In the genomic region with DNA sequence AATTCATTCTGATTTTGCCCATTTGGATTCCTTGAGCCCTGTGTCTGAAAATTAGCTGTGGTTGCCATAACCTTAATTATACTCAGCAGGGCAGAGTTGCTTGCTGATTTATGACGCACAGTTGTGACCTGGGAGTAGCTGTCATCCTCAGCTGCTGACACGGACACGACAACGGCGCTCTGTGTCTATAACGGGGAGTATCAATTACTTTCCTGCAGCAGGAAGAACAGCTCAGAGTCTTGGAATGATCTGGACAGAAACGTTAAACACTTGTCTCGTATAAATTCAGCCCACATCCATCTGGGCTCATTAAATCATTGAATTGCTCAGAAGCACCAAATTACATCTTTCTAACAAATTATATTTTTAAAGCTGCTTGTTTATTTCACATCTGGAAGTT, we compare ENCODE assay signal across 13 cellular contexts.
DNase-seq lines count a peak whose midpoint lies in the region; ATAC-seq and TF ChIP-seq lines count a peak whose summit lies in the region.
"Had no signal": no experiment of that assay in that cellular context is flagged by ENCODE, and none has a peak within 500 bp of the region (broad histone marks: within the 10 kb centered on the region; RNA-seq: fewer than 3 reads in every experiment).

No MANE protein-coding gene starts in this region.

- CTCF ChIA-PET in SK-N-SH (lab: Yijun Ruan, JAX) = interaction anchor here (1.1 to 4.4 kb wide), 4 partner anchors 13 to 32 kb away, joined by 3 to 29 read pairs (median 8); no protein-coding TSS in a partner anchor

- TF ChIP-seq CTCF in SK-N-SH (IDR thresholded peaks at IDR 0.05) = no peak

- H3K4me2 ChIP-seq in SK-N-SH = 0 out of 2 replicates have a peak overlapping the region, but pooled peaks have one; percentile 35

- no peaks in the 10 kb centered on the region for H3K27me3 ChIP-seq in SK-N-SH (ENCODE audit: insufficient read depth)

- no peaks in the 10 kb centered on the region for H3K9me3 ChIP-seq in SK-N-SH

- TF ChIP-seq EP300 in SK-N-SH (IDR thresholded peaks at IDR 0.05; ENCODE audit: borderline replicate concordance in 1 of 2, low read depth in 1 of 2, low read length in 1 of 2) = peak in 1 of 2 experiments; percentile 19; a peak in 1 of 4 replicates

- WGBS in SK-N-SH (ENCODE audit: low lambda C conversion rate) = 34% methylated on average over 8 of the region's 8 CpGs

- no peak for ATAC-seq in GM19328 (IDR thresholded peaks at IDR 0.05; ENCODE audit: unreplicated experiment)
- no peak for ATAC-seq in HG03520 (IDR thresholded peaks at IDR 0.05; ENCODE audit: unreplicated experiment)

- H3K4me1 ChIP-seq in SK-N-SH (ENCODE audit: control insufficient read depth in 1 of 2, insufficient read depth in 2 of 2, low read depth in 1 of 2, low read length in 1 of 2) = peaks cover 13 to 24% of the 10 kb centered on the region in 2 experiments; a peak in 3 of 4 replicates

- peak overlapping the region; percentile 33 to 53; a peak in 2 of 4 replicates for H3K27ac ChIP-seq in SK-N-SH (ENCODE audit: low read depth in 2 of 2, low read length in 1 of 2)

- no peak overlapping the region for H2AFZ ChIP-seq in SK-N-SH (ENCODE audit: low read depth)

- DNase-seq in A172 (ENCODE audit: low spot score) (peak; percentile 68), GM04504 (ENCODE audit: low read depth) (peak; percentile 77), SK-N-SH (no peak), iris pigment epithelial cell (ENCODE audit: low read depth) (peak; percentile 35), AML-193 (lab: John Stamatoyannopoulos, UW) (no peak), NCI-H1694 (lab: John Stamatoyannopoulos, UW) (no peak)
- DNase-seq: ACHN; activated naive CD4-positive, alpha-beta T cell; MV-4-11; NCI-H524 treated with DMSO at 0.1 percent for 48 hours; T-helper 9 cell had no signal

- H3K4me3 ChIP-seq in SK-N-SH (ENCODE audit: low read depth in 2 of 2, low read length in 1 of 2) = no peak overlapping the region

- POLR2A ChIA-PET in SK-N-SH (lab: Yijun Ruan, JAX) = no interaction called here

- H3K79me2 ChIP-seq in SK-N-SH (ENCODE audit: insufficient read depth) = no peaks in the 10 kb centered on the region

- no peaks in the 10 kb centered on the region for H3K9me2 ChIP-seq in SK-N-SH

- peaks cover 0 to 3% of the 10 kb centered on the region in 2 experiments for H3K36me3 ChIP-seq in SK-N-SH (replicated peaks in 1 of 2; ENCODE audit: control insufficient read depth in 1 of 2, insufficient read depth in 2 of 2, low read length in 1 of 2)

- H3K9ac ChIP-seq in SK-N-SH = no peak overlapping the region

- no peaks in the 10 kb centered on the region for H3F3A ChIP-seq in SK-N-SH (replicated peaks; ENCODE audit: insufficient read depth)

- TF ChIP-seq RAD21 in SK-N-SH (IDR thresholded peaks at IDR 0.05; ENCODE audit: low read length) = no peak

- H4K20me1 ChIP-seq in SK-N-SH (ENCODE audit: insufficient read depth) = no peaks in the 10 kb centered on the region

TF ChIP-seq in SK-N-SH, 30 proteins besides CTCF, POLR2A, EP300 and RAD21:
- TF ChIP-seq, protein P1, sequence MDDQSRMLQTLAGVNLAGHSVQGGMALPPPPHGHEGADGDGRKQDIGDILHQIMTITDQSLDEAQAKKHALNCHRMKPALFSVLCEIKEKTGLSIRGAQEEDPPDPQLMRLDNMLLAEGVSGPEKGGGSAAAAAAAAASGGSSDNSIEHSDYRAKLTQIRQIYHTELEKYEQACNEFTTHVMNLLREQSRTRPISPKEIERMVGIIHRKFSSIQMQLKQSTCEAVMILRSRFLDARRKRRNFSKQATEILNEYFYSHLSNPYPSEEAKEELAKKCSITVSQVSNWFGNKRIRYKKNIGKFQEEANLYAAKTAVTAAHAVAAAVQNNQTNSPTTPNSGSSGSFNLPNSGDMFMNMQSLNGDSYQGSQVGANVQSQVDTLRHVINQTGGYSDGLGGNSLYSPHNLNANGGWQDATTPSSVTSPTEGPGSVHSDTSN (IDR thresholded peaks at IDR 0.05) = peak; percentile 59
- TF ChIP-seq, protein P2, sequence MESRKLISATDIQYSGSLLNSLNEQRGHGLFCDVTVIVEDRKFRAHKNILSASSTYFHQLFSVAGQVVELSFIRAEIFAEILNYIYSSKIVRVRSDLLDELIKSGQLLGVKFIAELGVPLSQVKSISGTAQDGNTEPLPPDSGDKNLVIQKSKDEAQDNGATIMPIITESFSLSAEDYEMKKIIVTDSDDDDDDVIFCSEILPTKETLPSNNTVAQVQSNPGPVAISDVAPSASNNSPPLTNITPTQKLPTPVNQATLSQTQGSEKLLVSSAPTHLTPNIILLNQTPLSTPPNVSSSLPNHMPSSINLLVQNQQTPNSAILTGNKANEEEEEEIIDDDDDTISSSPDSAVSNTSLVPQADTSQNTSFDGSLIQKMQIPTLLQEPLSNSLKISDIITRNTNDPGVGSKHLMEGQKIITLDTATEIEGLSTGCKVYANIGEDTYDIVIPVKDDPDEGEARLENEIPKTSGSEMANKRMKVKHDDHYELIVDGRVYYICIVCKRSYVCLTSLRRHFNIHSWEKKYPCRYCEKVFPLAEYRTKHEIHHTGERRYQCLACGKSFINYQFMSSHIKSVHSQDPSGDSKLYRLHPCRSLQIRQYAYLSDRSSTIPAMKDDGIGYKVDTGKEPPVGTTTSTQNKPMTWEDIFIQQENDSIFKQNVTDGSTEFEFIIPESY (IDR thresholded peaks at IDR 0.05; ENCODE audit: borderline replicate concordance, low read depth) = no peak
- TF ChIP-seq TCF12 (IDR thresholded peaks at IDR 0.05) = peak; percentile 38; the same call in 1 of the 2 replicates

Comparison
In these comparisons a context has a peak if more than half of its experiments do, and no peak if none do; other contexts are left out.
1. DNase-seq: peak in A172 (single experiment), GM04504 (single experiment) and iris pigment epithelial cell (single experiment); none in SK-N-SH (single experiment), AML-193 (0 of 2) and NCI-H1694 (single experiment).